Comparison of ENCODE assay signal across 24 cellular contexts in genomic region chr3:164498917-164499316, GRCh38.
DNase-seq lines count a peak whose midpoint lies in the region; ATAC-seq, FAIRE-seq and TF ChIP-seq lines count a peak whose summit lies in the region.
"Had no signal": no experiment of that assay in that cellular context is flagged by ENCODE, and none has a peak within 500 bp of the region (broad histone marks: within the 10 kb centered on the region; RNA-seq: fewer than 3 reads in every experiment).

No MANE protein-coding gene starts in this region.

- H3K27me3 ChIP-seq in pancreas (no peaks in the 10 kb centered on the region), left ventricle myocardium inferior (ENCODE audit: low read depth) (no peaks in the 10 kb centered on the region)
- H3K27me3 ChIP-seq: SJCRH30 had no signal

- H3K4me1 ChIP-seq in pancreas, result peaks cover 0 to 9% (median 7%) of the 10 kb centered on the region in 3 donors
- no peaks in the 10 kb centered on the region for H3K4me1 ChIP-seq in left ventricle myocardium inferior
- H3K4me1 ChIP-seq: SJCRH30 had no signal

- TF ChIP-seq CTCF in pancreas (IDR thresholded peaks at IDR 0.05) (no peak), left ventricle myocardium inferior (IDR thresholded peaks at IDR 0.05; ENCODE audit: borderline replicate concordance) (no peak)

- H3K9me3 ChIP-seq in pancreas (no peaks in the 10 kb centered on the region), left ventricle myocardium inferior (replicated peaks) (peaks cover 14% of the 10 kb centered on the region)
- H3K9me3 ChIP-seq: SJCRH30 had no signal

- intact Hi-C loops in pancreas (cut with DNase I) (no loop called here), left ventricle myocardium inferior (cut with micrococcal nuclease) (no loop called here)

- no peak overlapping the region for H3K4me3 ChIP-seq in pancreas
- no peak overlapping the region for H3K4me3 ChIP-seq in left ventricle myocardium inferior
- H3K4me3 ChIP-seq: GM23338, PC-9, SJCRH30 had no signal

- H3K27ac ChIP-seq in pancreas, result no peak overlapping the region
- no peak overlapping the region for H3K27ac ChIP-seq in left ventricle myocardium inferior (replicated peaks)
- H3K27ac ChIP-seq: PC-9, SJCRH30 had no signal

- peak; percentile 15 for DNase-seq in Caki2 (ENCODE audit: low read depth)
- DNase-seq in LoVo (ENCODE audit: low spot score), result peak; percentile 3
- peak; percentile 5 for DNase-seq in left kidney (ENCODE audit: low read depth, low spot score)
- no peak for DNase-seq in pancreas
- DNase-seq in left ventricle myocardium inferior, result no peak
- DNase-seq in stimulated activated CD4-positive, alpha-beta T cell treated with anti-CD3 and anti-CD28 coated beads, Interleukin-4, amount 100 ng/mL, for 1 hour, result no peak
- DNase-seq: 8988T, ACHN, DMS153, H9, NCI-H1105, NCI-H1436 treated with DMSO at 0.1 percent for 48 hours, NCI-H187 treated with DMSO at 0.1 percent for 48 hours, NCI-H2107, NCI-H446 treated with DMSO at 0.1 percent for 48 hours, NCI-H526, NCI-H82, PC-9, SJCRH30 had no signal

- in situ Hi-C loops in Caki2 (cut with HindIII; ENCODE audit: low pct_unique_long_range_greater_than_20kb, low sequenced_read_pairs), result no loop called here

- no peak for FAIRE-seq in pancreas (lab: Jason Lieb, UNC)
- FAIRE-seq: GM18507 had no signal

- H3K36me3 ChIP-seq in pancreas, result no peaks in the 10 kb centered on the region
- no peaks in the 10 kb centered on the region for H3K36me3 ChIP-seq in left ventricle myocardium inferior
- H3K36me3 ChIP-seq: SJCRH30 had no signal

- ATAC-seq in pancreas (peak; percentile 88 to 100 (median 91)), HG02759 (IDR thresholded peaks at IDR 0.05; ENCODE audit: unreplicated experiment) (no peak)
- ATAC-seq: GM23338, Right ventricle myocardium inferior, SK-N-SH treated with all-trans-retinoic acid at 6 μM for 48 hours had no signal

Comparison
In these comparisons a context has a peak if more than half of its experiments do, and no peak if none do; other contexts are left out.
1. DNase-seq: peak in Caki2 (single experiment), LoVo (single experiment) and left kidney (single experiment); none in pancreas (0 of 6), left ventricle myocardium inferior (single experiment) and stimulated activated CD4-positive, alpha-beta T cell treated with anti-CD3 and anti-CD28 coated beads, Interleukin-4, amount 100 ng/mL, for 1 hour (single experiment).